ENCODE assay signal across 8 cellular contexts in the genomic region with DNA sequence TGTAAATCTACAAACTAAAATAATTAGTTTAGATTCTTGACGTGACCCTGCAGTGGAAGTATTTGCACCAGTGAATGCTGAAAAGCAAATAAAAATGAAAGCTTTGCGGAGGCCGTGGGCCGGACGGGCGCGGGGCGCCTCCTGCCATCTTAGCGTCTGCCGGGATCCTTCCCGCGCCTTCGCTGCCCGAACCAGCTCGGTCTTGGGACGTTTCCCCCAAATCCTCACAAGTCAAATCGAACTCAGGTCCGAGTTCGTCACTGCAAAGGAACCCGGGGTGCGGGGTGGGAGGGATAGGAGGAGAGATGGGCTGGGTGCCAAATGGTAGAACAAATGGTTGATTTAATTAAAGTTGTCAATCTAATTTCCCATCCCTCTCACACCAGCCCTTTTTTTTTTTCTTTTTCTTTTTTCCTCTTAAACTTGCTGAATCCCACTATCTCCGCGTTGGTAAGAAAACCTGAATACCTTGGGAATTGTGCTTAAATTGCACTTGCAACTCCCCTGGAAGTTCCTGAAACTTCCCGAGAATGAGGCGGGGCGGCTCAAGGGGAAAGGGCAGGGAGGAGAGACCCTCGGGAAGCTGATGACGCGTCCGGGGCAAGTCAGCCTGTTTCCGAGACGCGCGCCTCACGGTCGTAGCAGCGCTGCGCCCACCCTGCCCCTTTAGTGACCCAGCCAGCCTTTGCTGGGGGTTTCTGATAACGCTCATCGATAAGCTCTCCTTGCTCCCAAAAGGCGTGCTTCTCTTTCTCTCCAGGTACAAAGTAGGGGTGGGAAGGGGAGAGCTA. TPM values are rescaled to one million over a fixed set of nuclear protein-coding genes. Genes with fewer than 3 reads are reported as not detected.
A peak's percentile ranks its signal among the peaks of the same experiment; 100 is the strongest.
DNase-seq lines count a peak whose midpoint lies in the region; ATAC-seq, FAIRE-seq and TF ChIP-seq lines count a peak whose summit lies in the region.

No MANE protein-coding gene starts in this region.

- intact Hi-C loops in Right ventricle myocardium superior (cut with DNase I), result no loop called here

- peaks cover 53% of the 10 kb centered on the region for H3K4me1 Mint-ChIP-seq in osteocyte (ENCODE audit: unreplicated experiment)

- FAIRE-seq in A549 (lab: Jason Lieb, UNC), result no peak

- H3K9me3 ChIP-seq in A549, result no peaks in the 10 kb centered on the region

- no peak for TF ChIP-seq RAD21 in A549 (conservative IDR thresholded peaks at IDR 0.05 in 1 of 2, IDR thresholded peaks at IDR 0.05 in 1 of 2)

- peak overlapping the region; percentile 87 to 96 for H3K27ac ChIP-seq in A549

- no peak for TF ChIP-seq POLR2A in A549 (IDR thresholded peaks at IDR 0.05; ENCODE audit: low read length)

- no peaks in the 10 kb centered on the region for H3K9me3 Mint-ChIP-seq in osteocyte (ENCODE audit: unreplicated experiment)

- ATAC-seq in A549 (peak; percentile 42 to 64; a peak in 5 of 6 replicates), Right ventricle myocardium superior (ENCODE audit: poor library complexity) (peak; percentile 48), GM18861 (IDR thresholded peaks at IDR 0.05; ENCODE audit: unreplicated experiment) (no peak)

- POLR2A ChIA-PET in A549 (lab: Yijun Ruan, JAX), result interaction anchor here (1.2 to 1.6 kb wide), 2 partner anchors 67 to 85 kb away, joined by 3 to 5 read pairs; no protein-coding TSS in a partner anchor

- no peak for TF ChIP-seq CTCF in A549 (IDR thresholded peaks at IDR 0.05)
- no peak for TF ChIP-seq CTCF in osteocyte (IDR thresholded peaks at IDR 0.05)

- peak overlapping the region; percentile 95 for H3K4me3 ChIP-seq in A549

- H3K36me3 Mint-ChIP-seq in osteocyte (ENCODE audit: unreplicated experiment), result peaks cover 13% of the 10 kb centered on the region

- no peaks in the 10 kb centered on the region for H3K27me3 Mint-ChIP-seq in osteocyte (ENCODE audit: unreplicated experiment)

- peak overlapping the region; percentile 95 for H3K27ac Mint-ChIP-seq in osteocyte (ENCODE audit: unreplicated experiment)

- CTCF ChIA-PET in A549 (lab: Yijun Ruan, JAX), result interaction anchor here (1.5 to 3.2 kb wide), 3 partner anchors 71 to 596 kb away, joined by 3 to 18 read pairs (median 4); no protein-coding TSS in a partner anchor

- peak overlapping the region; percentile 89 for H3K4me2 ChIP-seq in A549

- TF ChIP-seq EP300 in A549 (IDR thresholded peaks at IDR 0.05), result no peak

- DNase-seq in A549 (ENCODE audit: low read depth in 1 of 2, low spot score in 1 of 2) (peak; percentile 14 to 54), HS-27A (ENCODE audit: low read depth) (peak; percentile 63), Right ventricle myocardium superior (peak; percentile 64), osteocyte (ENCODE audit: extremely low spot score, unreplicated experiment) (no peak), NCI-H1417 (lab: John Stamatoyannopoulos, UW) (no peak)
- peak; percentile 25 for DNase-seq in activated naive CD4-positive, alpha-beta T cell treated with anti-CD3 and anti-CD28 coated beads, Interleukin-2, amount 50 U/mL, for 16 hours
- no peak for DNase-seq in activated CD4-positive, CD25-positive, alpha-beta regulatory T cell treated with anti-CD3 and anti-CD28 coated beads, Interleukin-2, amount 50 U/mL, for 72 hours

- WGBS in A549 (ENCODE audit: missing lambda C conversion rate), result under 1% methylated on average over 31 of the region's 41 CpGs

- H3K4me1 ChIP-seq in A549, result peaks cover 44% of the 10 kb centered on the region

- H3K4me3 Mint-ChIP-seq in osteocyte (ENCODE audit: unreplicated experiment), result peak overlapping the region; percentile 89

TF ChIP-seq in A549, 52 proteins besides CTCF, POLR2A, EP300 and RAD21:
- TF ChIP-seq KDM5A (IDR thresholded peaks at IDR 0.05) (no peak), TP53 (CRISPR knock-in tag; IDR thresholded peaks at IDR 0.05) (no peak), SREBF2 (IDR thresholded peaks at IDR 0.05) (no peak), MYC (IDR thresholded peaks at IDR 0.05; ENCODE audit: borderline replicate concordance, low read length) (no peak), FOSB (CRISPR knock-in tag; IDR thresholded peaks at IDR 0.05) (no peak), HOXB13 (CRISPR knock-in tag; IDR thresholded peaks at IDR 0.05; ENCODE audit: low read depth) (no peak), NFE2L2 (conservative IDR thresholded peaks at IDR 0.05; ENCODE audit: low read length) (no peak)
- TF ChIP-seq, protein P1, sequence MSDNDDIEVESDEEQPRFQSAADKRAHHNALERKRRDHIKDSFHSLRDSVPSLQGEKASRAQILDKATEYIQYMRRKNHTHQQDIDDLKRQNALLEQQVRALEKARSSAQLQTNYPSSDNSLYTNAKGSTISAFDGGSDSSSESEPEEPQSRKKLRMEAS (IDR thresholded peaks at IDR 0.05), result no peak
- TF ChIP-seq, protein P2, sequence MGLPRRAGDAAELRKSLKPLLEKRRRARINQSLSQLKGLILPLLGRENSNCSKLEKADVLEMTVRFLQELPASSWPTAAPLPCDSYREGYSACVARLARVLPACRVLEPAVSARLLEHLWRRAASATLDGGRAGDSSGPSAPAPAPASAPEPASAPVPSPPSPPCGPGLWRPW (IDR thresholded peaks at IDR 0.05), result no peak
- TF ChIP-seq, protein P3, sequence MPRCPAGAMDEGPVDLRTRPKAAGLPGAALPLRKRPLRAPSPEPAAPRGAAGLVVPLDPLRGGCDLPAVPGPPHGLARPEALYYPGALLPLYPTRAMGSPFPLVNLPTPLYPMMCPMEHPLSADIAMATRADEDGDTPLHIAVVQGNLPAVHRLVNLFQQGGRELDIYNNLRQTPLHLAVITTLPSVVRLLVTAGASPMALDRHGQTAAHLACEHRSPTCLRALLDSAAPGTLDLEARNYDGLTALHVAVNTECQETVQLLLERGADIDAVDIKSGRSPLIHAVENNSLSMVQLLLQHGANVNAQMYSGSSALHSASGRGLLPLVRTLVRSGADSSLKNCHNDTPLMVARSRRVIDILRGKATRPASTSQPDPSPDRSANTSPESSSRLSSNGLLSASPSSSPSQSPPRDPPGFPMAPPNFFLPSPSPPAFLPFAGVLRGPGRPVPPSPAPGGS (IDR thresholded peaks at IDR 0.05), result no peak
- TF ChIP-seq, protein P4, sequence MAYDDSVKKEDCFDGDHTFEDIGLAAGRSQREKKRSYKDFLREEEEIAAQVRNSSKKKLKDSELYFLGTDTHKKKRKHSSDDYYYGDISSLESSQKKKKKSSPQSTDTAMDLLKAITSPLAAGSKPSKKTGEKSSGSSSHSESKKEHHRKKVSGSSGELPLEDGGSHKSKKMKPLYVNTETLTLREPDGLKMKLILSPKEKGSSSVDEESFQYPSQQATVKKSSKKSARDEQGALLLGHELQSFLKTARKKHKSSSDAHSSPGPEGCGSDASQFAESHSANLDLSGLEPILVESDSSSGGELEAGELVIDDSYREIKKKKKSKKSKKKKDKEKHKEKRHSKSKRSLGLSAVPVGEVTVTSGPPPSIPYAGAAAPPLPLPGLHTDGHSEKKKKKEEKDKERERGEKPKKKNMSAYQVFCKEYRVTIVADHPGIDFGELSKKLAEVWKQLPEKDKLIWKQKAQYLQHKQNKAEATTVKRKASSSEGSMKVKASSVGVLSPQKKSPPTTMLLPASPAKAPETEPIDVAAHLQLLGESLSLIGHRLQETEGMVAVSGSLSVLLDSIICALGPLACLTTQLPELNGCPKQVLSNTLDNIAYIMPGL (CRISPR knock-in tag; IDR thresholded peaks at IDR 0.05; ENCODE audit: borderline replicate concordance), result no peak
TF ChIP-seq in A549: peak in this region for 0.

RNA-seq across cellular contexts. Expression of a gene that starts 1.7 kb away (rescaled TPM):
- 163 and 170 TPM in 2 replicates for polyA plus RNA-seq in A549 (2011; rRNA removed)
- 23.9 and 30.6 TPM in 2 replicates for polyA plus RNA-seq in A549 (2012; cell fraction: cytosol; rRNA removed)
- 26.6 and 43.0 TPM in 2 replicates for polyA plus RNA-seq in A549 (2012; cell fraction: nucleus; rRNA removed)
- polyA plus RNA-seq in A549 (2017; fragmentation: RNase III; extraction: RNeasy Plus Mini Kit Qiagen cat#74134 plus additional on column Dnase treatment), result 76.7 to 88.9 TPM (median 87.4 TPM) in 3 replicates
- 110 and 117 TPM in 2 replicates for polyA minus RNA-seq in A549 (2011; rRNA and poly(A)+ RNA removed)
- total RNA-seq in Right ventricle myocardium superior, result 214 TPM
- total RNA-seq in osteocyte, result 283 and 286 TPM in 2 replicates

Comparison
In these comparisons a context has a peak if more than half of its experiments do, and no peak if none do; other contexts are left out.
1. DNase-seq: peak in A549 (2 of 2), HS-27A (single experiment), activated naive CD4-positive, alpha-beta T cell treated with anti-CD3 and anti-CD28 coated beads, Interleukin-2, amount 50 U/mL, for 16 hours (single experiment) and Right ventricle myocardium superior (single experiment); none in osteocyte (single experiment), activated CD4-positive, CD25-positive, alpha-beta regulatory T cell treated with anti-CD3 and anti-CD28 coated beads, Interleukin-2, amount 50 U/mL, for 72 hours (single experiment) and NCI-H1417 (0 of 3).